8 cellular contexts compared by ENCODE assay signal in the genomic region with DNA sequence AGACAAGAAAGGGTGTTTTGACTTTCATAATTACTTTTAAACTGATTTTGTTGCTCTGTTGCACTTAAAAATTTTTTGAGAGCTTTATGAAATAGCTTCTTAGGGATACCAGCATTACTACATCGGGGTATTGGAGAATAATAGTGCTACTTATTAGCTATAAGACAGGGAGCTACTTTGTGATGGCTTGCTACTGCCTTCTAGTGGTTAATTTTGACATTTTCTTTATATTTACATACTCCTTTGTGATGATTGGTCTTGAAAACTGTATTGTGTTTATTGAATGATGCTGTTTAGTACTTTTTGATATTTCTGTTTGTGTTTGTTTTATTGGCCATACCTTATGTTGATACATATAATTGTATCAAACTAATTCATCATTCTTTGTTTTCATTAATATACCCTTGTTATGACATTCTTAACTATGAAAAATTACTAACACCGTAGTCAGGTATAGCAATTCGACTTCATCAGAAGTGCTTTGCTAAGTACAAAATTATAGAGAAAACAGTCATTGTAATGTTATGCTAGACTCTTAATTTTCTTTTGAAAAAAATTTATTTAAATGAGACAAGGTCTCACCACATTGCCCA.
DNase-seq lines count a peak whose midpoint lies in the region; ATAC-seq, FAIRE-seq and TF ChIP-seq lines count a peak whose summit lies in the region.

No MANE protein-coding gene starts in this region.

- TF ChIP-seq CTCF in colonic mucosa (IDR thresholded peaks at IDR 0.05) (peak; percentile 71), lower lobe of right lung (IDR thresholded peaks at IDR 0.05) (peak; percentile 74)

- no peaks in the 10 kb centered on the region for H3K4me1 ChIP-seq in NT2/D1 (ENCODE audit: insufficient read depth, insufficient read length)
- H3K4me1 ChIP-seq in colonic mucosa: no peaks in the 10 kb centered on the region
- H3K4me1 ChIP-seq in lower lobe of right lung: peaks cover 59% of the 10 kb centered on the region

- peaks cover 5% of the 10 kb centered on the region for H3K27me3 Mint-ChIP-seq in activated naive CD8-positive, alpha-beta T cell treated with anti-CD3 and anti-CD28 coated beads, Interleukin-2, amount 50 U/mL, for 24 hours

- H3K9me3 Mint-ChIP-seq in activated naive CD8-positive, alpha-beta T cell treated with anti-CD3 and anti-CD28 coated beads, Interleukin-2, amount 50 U/mL, for 24 hours: no peaks in the 10 kb centered on the region

- H3K9me3 ChIP-seq in NT2/D1 (ENCODE audit: insufficient read depth, low read length): no peaks in the 10 kb centered on the region
- H3K9me3 ChIP-seq in colonic mucosa: no peaks in the 10 kb centered on the region
- H3K9me3 ChIP-seq in lower lobe of right lung: no peaks in the 10 kb centered on the region

- no peak overlapping the region for H3K27ac Mint-ChIP-seq in activated naive CD8-positive, alpha-beta T cell treated with anti-CD3 and anti-CD28 coated beads, Interleukin-2, amount 50 U/mL, for 24 hours

- H3K27me3 ChIP-seq in NT2/D1 (ENCODE audit: insufficient read depth, insufficient read length): no peaks in the 10 kb centered on the region
- H3K27me3 ChIP-seq in colonic mucosa: no peaks in the 10 kb centered on the region
- H3K27me3 ChIP-seq in lower lobe of right lung (ENCODE audit: low read depth): no peaks in the 10 kb centered on the region

- H3K27ac ChIP-seq in colonic mucosa (no peak overlapping the region), lower lobe of right lung (no peak overlapping the region), substantia nigra (ENCODE audit: low read depth, low read length, poor library complexity, severe bottlenecking) (no peak overlapping the region)

- H3K36me3 ChIP-seq in NT2/D1 (ENCODE audit: insufficient read depth, insufficient read length, low read length) (peaks cover 25% of the 10 kb centered on the region), colonic mucosa (no peaks in the 10 kb centered on the region), lower lobe of right lung (peaks cover 10% of the 10 kb centered on the region)

- H3K4me1 Mint-ChIP-seq in activated naive CD8-positive, alpha-beta T cell treated with anti-CD3 and anti-CD28 coated beads, Interleukin-2, amount 50 U/mL, for 24 hours: peaks cover 1% of the 10 kb centered on the region

- peak; percentile 76 to 89 for ATAC-seq in lower lobe of right lung
- ATAC-seq in activated naive CD8-positive, alpha-beta T cell treated with anti-CD3 and anti-CD28 coated beads, Interleukin-2, amount 50 U/mL, for 24 hours: no peak

- H3K9ac ChIP-seq in NT2/D1 (ENCODE audit: insufficient read length, low read depth) (no peak overlapping the region), colonic mucosa (ENCODE audit: low read depth in 2 of 2, low read length in 2 of 2) (no peak overlapping the region)

- peak; percentile 82 for DNase-seq in DMS 273 (lab: John Stamatoyannopoulos, UW; ENCODE audit: unreplicated experiment)
- DNase-seq in HTR-8/SVneo (ENCODE audit: insufficient read length, low spot score): peak; percentile 45
- peak; percentile 43 for DNase-seq in NT2/D1 (ENCODE audit: low read depth, low spot score)
- no peak for DNase-seq in colonic mucosa
- no peak for DNase-seq in lower lobe of right lung
- no peak for DNase-seq in T1000 (lab: John Stamatoyannopoulos, UW)
- DNase-seq in substantia nigra (lab: John Stamatoyannopoulos, UW): no peak
- no peak for DNase-seq in activated naive CD8-positive, alpha-beta T cell treated with anti-CD3 and anti-CD28 coated beads, Interleukin-2, amount 50 U/mL, for 24 hours

- H3K4me3 ChIP-seq in NT2/D1 (ENCODE audit: insufficient read length, low read depth) (no peak overlapping the region), colonic mucosa (no peak overlapping the region), lower lobe of right lung (no peak overlapping the region)

- no peak overlapping the region for H3K4me3 Mint-ChIP-seq in activated naive CD8-positive, alpha-beta T cell treated with anti-CD3 and anti-CD28 coated beads, Interleukin-2, amount 50 U/mL, for 24 hours

- H3K36me3 Mint-ChIP-seq in activated naive CD8-positive, alpha-beta T cell treated with anti-CD3 and anti-CD28 coated beads, Interleukin-2, amount 50 U/mL, for 24 hours (ENCODE audit: low read depth): no peaks in the 10 kb centered on the region

- FAIRE-seq in HTR-8/SVneo (lab: Jason Lieb, UNC): no peak

- intact Hi-C loops in colonic mucosa (cut with DNase I) (loop anchor here (2.0 kb wide), 1 partner anchor 142 kb away; no protein-coding TSS in a partner anchor), lower lobe of right lung (cut with DNase I) (no loop called here)

Comparison
In these comparisons a context has a peak if more than half of its experiments do, and no peak if none do; other contexts are left out.
1. DNase-seq: peak in DMS 273 (single experiment), HTR-8/SVneo (single experiment) and NT2/D1 (single experiment); none in colonic mucosa (single experiment), lower lobe of right lung (single experiment), T1000 (single experiment), substantia nigra (0 of 49) and activated naive CD8-positive, alpha-beta T cell treated with anti-CD3 and anti-CD28 coated beads, Interleukin-2, amount 50 U/mL, for 24 hours (single experiment).